8 cellular contexts compared by ENCODE assay signal in genomic region chr19:5339950-5340636, GRCh38. TPM values are rescaled to one million over a fixed set of nuclear protein-coding genes. Genes with fewer than 3 reads are reported as not detected.
DNase-seq lines count a peak whose midpoint lies in the region; ATAC-seq, FAIRE-seq and TF ChIP-seq lines count a peak whose summit lies in the region.

No MANE protein-coding gene starts in this region.

- H3K9ac ChIP-seq in mammary epithelial cell (ENCODE audit: insufficient read depth, low read length) (no peak overlapping the region), HepG2 (ENCODE audit: insufficient read depth, low read depth, low read length) (peak overlapping the region; percentile 74)

- POLR2A ChIA-PET in HepG2 (lab: Yijun Ruan, JAX), result interaction anchor here (0.6 to 1.0 kb wide), 3 partner anchors 17 to 283 kb away, joined by 3 to 4 read pairs (median 3); partner anchors contain the start of genes SAFB and SAFB2

- H3K36me3 ChIP-seq in mammary epithelial cell (ENCODE audit: insufficient read depth, low read length) (no peaks in the 10 kb centered on the region), HepG2 (replicated peaks in 1 of 2; ENCODE audit: control insufficient read depth in 1 of 2, insufficient read depth in 2 of 2, low read length in 2 of 2) (no peaks in the 10 kb centered on the region), tibial nerve (no peaks in the 10 kb centered on the region)

- H3K4me1 ChIP-seq in mammary epithelial cell (ENCODE audit: insufficient read depth, low read length) (peaks cover 7% of the 10 kb centered on the region), HepG2 (ENCODE audit: insufficient read depth, low read length) (peaks cover 49% of the 10 kb centered on the region), tibial nerve (peaks cover 0 to 33% (median 16%) of the 10 kb centered on the region in 4 donors)

- H3K9me3 ChIP-seq in mammary epithelial cell (replicated peaks; ENCODE audit: insufficient read depth, low read length) (no peaks in the 10 kb centered on the region), HepG2 (ENCODE audit: low read length) (no peaks in the 10 kb centered on the region), tibial nerve (no peaks in the 10 kb centered on the region)

- H3K27me3 ChIP-seq in mammary epithelial cell (ENCODE audit: insufficient read depth, low read length), result peaks cover 11% of the 10 kb centered on the region
- H3K27me3 ChIP-seq in HepG2 (ENCODE audit: control insufficient read depth in 1 of 2, insufficient read depth in 2 of 2, low read length in 2 of 2), result no peaks in the 10 kb centered on the region
- peaks cover 0 to 57% of the 10 kb centered on the region in 2 donors for H3K27me3 ChIP-seq in tibial nerve

- H3K4me2 ChIP-seq in mammary epithelial cell (ENCODE audit: insufficient read depth, low read depth, low read length) (peak overlapping the region; percentile 96), HepG2 (ENCODE audit: low read depth, low read length) (peak overlapping the region; percentile 83)

- intact Hi-C loops in mammary epithelial cell (cut with micrococcal nuclease), result loop anchor here (1.0 kb wide), 1 partner anchor 167 kb away; no protein-coding TSS in a partner anchor
- intact Hi-C loops in HepG2 (cut with micrococcal nuclease; ENCODE audit: unreplicated experiment), result no loop called here

- no peak for TF ChIP-seq RAD21 in HepG2 (CRISPR knock-in tag; IDR thresholded peaks at IDR 0.05)

- CTCF ChIA-PET in mammary epithelial cell (lab: Charles Lee; ENCODE audit: low non-redundant PET), result no interaction called here
- CTCF ChIA-PET in HepG2 (lab: Yijun Ruan, JAX; ENCODE audit: low intra/inter-chr PET ratio, low total read pairs), result no interaction called here

- in situ Hi-C loops in mammary epithelial cell (cut with MboI; ENCODE audit: low sequenced_read_pairs in 2 of 2) (no loop called here), HepG2 (cut with HindIII; ENCODE audit: extremely low pct_ligation_motif_present, low pct_unique_long_range_greater_than_20kb) (no loop called here)

- peak overlapping the region; percentile 75 for H2AFZ ChIP-seq in mammary epithelial cell (ENCODE audit: low read depth, low read length)
- no peak overlapping the region for H2AFZ ChIP-seq in HepG2 (ENCODE audit: low read length)

- no peak for FAIRE-seq in HepG2 (lab: Jason Lieb, UNC)

- BruUV-seq in mammary epithelial cell (replicated peaks; lab: Mats Ljungman, UMichigan) (no TSS peak), HepG2 (replicated peaks; lab: Mats Ljungman, UMichigan) (TSS peak; percentile 50)

- ATAC-seq in HepG2 (peak; percentile 56), GM18502 (IDR thresholded peaks at IDR 0.05; ENCODE audit: poor library complexity, unreplicated experiment) (no peak)

- peak overlapping the region; percentile 63 for H3K4me3 ChIP-seq in Jurkat, Clone E6-1 (ENCODE audit: low read length)
- H3K4me3 ChIP-seq in mammary epithelial cell (replicated peaks in 1 of 3; ENCODE audit: insufficient read depth in 1 of 3, low read depth in 2 of 3, low read length in 3 of 3) (peak overlapping the region; percentile 54 to 57 (median 54)), HepG2 (replicated peaks in 1 of 3; ENCODE audit: insufficient read depth in 1 of 3, low read depth in 2 of 3, low read length in 3 of 3) (peak overlapping the region; percentile 73 to 79 (median 74)), tibial nerve (peak overlapping the region; percentile 35 to 63 (median 56))

- dilution Hi-C loops in mammary epithelial cell (cut with HindIII; ENCODE audit: low sequenced_read_pairs), result loop anchor here (5.0 to 10.0 kb wide), 3 partner anchors 57 to 285 kb away; no protein-coding TSS in a partner anchor

- no peaks in the 10 kb centered on the region for H3K79me2 ChIP-seq in mammary epithelial cell (ENCODE audit: insufficient read depth, low read length)
- no peaks in the 10 kb centered on the region for H3K79me2 ChIP-seq in HepG2 (ENCODE audit: insufficient read depth, low read length)

- WGBS in mammary epithelial cell (ENCODE audit: low coverage, missing lambda C conversion rate), result no CpG with 5 or more reads among the region's 73 CpGs
- under 1% methylated on average over 19 of the region's 73 CpGs for whole genome bisulfite sequencing in HepG2 (ENCODE audit: low lambda C conversion rate)
- WGBS in tibial nerve, 2 donors, result 1% methylated on average over 10 to 36 of the region's 73 CpGs

- DNase-seq in EH (ENCODE audit: low read depth) (peak; percentile 28), mammary epithelial cell (no peak), HepG2 (ENCODE audit: low spot score) (no peak), tibial nerve (ENCODE audit: low spot score in 2 of 2) (no peak), NCI-H226 (no peak), dermis blood vessel endothelial cell (no peak)
- DNase-seq in Jurkat, Clone E6-1 (ENCODE audit: low read depth, low spot score), result no peak

- no peaks in the 10 kb centered on the region for H4K20me1 ChIP-seq in mammary epithelial cell (ENCODE audit: insufficient read depth, low read length)
- H4K20me1 ChIP-seq in HepG2 (ENCODE audit: insufficient read depth, low read length), result no peaks in the 10 kb centered on the region

- H3K27ac ChIP-seq in mammary epithelial cell (ENCODE audit: insufficient read depth, low read depth, low read length) (no peak overlapping the region), HepG2 (ENCODE audit: extremely low read length, insufficient read depth, low read length) (peak overlapping the region; percentile 40), tibial nerve (peak overlapping the region in 1 of 4 donors; percentile 50)

- no peak for TF ChIP-seq POLR2A in HepG2 (IDR thresholded peaks at IDR 0.05; ENCODE audit: insufficient read depth in 1 of 2, low read depth in 2 of 2, low read length in 2 of 2)
- no peak for TF ChIP-seq POLR2A in tibial nerve (IDR thresholded peaks at IDR 0.05)

- no peak for TF ChIP-seq EP300 in HepG2 (IDR thresholded peaks at IDR 0.05; ENCODE audit: low read depth in 2 of 2, low read length in 2 of 2)
- no peak for TF ChIP-seq EP300 in HepG2 (CRISPR knock-in tag; IDR thresholded peaks at IDR 0.05; ENCODE audit: borderline replicate concordance)
- no peak for TF ChIP-seq EP300 in tibial nerve (IDR thresholded peaks at IDR 0.05)

- TF ChIP-seq CTCF in mammary epithelial cell (conservative IDR thresholded peaks at IDR 0.05 in 1 of 2, IDR thresholded peaks at IDR 0.05 in 1 of 2; ENCODE audit: extremely low read depth in 1 of 2, insufficient read depth in 1 of 2, low read depth in 1 of 2, low read length in 2 of 2), result no peak
- peak; percentile 25 for TF ChIP-seq CTCF in HepG2 (CRISPR knock-in tag; IDR thresholded peaks at IDR 0.05)
- TF ChIP-seq CTCF in tibial nerve (IDR thresholded peaks at IDR 0.05), result peak in 1 of 5 experiments; percentile 17

TF ChIP-seq in HepG2, 621 proteins besides CTCF, POLR2A, EP300 and RAD21 (continues in another document):
- TF ChIP-seq ATF7-NPFF (CRISPR knock-in tag; IDR thresholded peaks at IDR 0.05; ENCODE audit: low read depth), result no peak
- TF ChIP-seq HMGXB4 (CRISPR knock-in tag; IDR thresholded peaks at IDR 0.05; ENCODE audit: borderline replicate concordance in 1 of 2, low read depth in 1 of 2), result 0 out of 4 replicates have a peak, but pooled peaks of 1 of the 2 experiments have one; percentile 8
- no peak for TF ChIP-seq RBM22 (optimal IDR thresholded peaks at IDR 0.05; ENCODE audit: low read length)

RNA-seq across cellular contexts. Expression of gene PTPRS, which starts 0.5 kb away (rescaled TPM):
- polyA plus RNA-seq in Jurkat, Clone E6-1 (2012; ENCODE audit: insufficient read depth, insufficient read length), result 47.6 TPM
- total RNA-seq in mammary epithelial cell, result 10 to 100 TPM; 32.2 to 93.4 TPM
- polyA plus RNA-seq in mammary epithelial cell, result 8.0 TPM
- polyA minus RNA-seq in mammary epithelial cell, result 22.9 TPM
- 21.3 and 32.7 TPM in 2 replicates for total RNA-seq in HepG2 (2016; rRNA removed; fragmentation: Illumina TruSeq; extraction: Trizol)
- 8.8 and 10.2 TPM in 2 replicates for total RNA-seq in HepG2 (2016; cell fraction: cytosol; rRNA removed; fragmentation: Illumina TruSeq; extraction: Trizol; ENCODE audit: low read depth)
- 17.7 and 32.1 TPM in 2 replicates for total RNA-seq in HepG2 (2016; cell fraction: insoluble cytoplasmic fraction; rRNA removed; fragmentation: Illumina TruSeq; extraction: Trizol)
- 21.8 and 23.0 TPM in 2 replicates for total RNA-seq in HepG2 (2016; cell fraction: membrane; rRNA removed; fragmentation: Illumina TruSeq; extraction: Trizol)
- 57.4 and 62.6 TPM in 2 replicates for total RNA-seq in HepG2 (2016; cell fraction: nucleus; rRNA removed; fragmentation: Illumina TruSeq; extraction: Trizol)
- polyA plus RNA-seq in HepG2 (2011; rRNA removed), result 43.9 and 63.5 TPM in 2 replicates
- 36.8 and 40.6 TPM in 2 replicates for polyA plus RNA-seq in HepG2 (2011; cell fraction: cytosol; rRNA removed)
- polyA plus RNA-seq in HepG2 (2011; cell fraction: nucleus; rRNA removed), result 194 and 221 TPM in 2 replicates
- 24.6 and 49.4 TPM in 2 replicates for polyA plus RNA-seq in HepG2 (2012)
- 4.6 and 4.7 TPM in 2 replicates for polyA plus RNA-seq in HepG2 (2016; cell fraction: cytosol; fragmentation: Illumina TruSeq; extraction: Trizol; ENCODE audit: low read depth)
- 8.4 and 10.5 TPM in 2 replicates for polyA plus RNA-seq in HepG2 (2016; cell fraction: insoluble cytoplasmic fraction; fragmentation: Illumina TruSeq; extraction: Trizol; ENCODE audit: low read depth)
- 5.1 and 5.2 TPM in 2 replicates for polyA plus RNA-seq in HepG2 (2016; cell fraction: membrane; fragmentation: Illumina TruSeq; extraction: Trizol; ENCODE audit: low read depth)
- 68.7 and 77.5 TPM in 2 replicates for polyA plus RNA-seq in HepG2 (2016; cell fraction: nucleus; fragmentation: Illumina TruSeq; extraction: Trizol; ENCODE audit: insufficient read depth, low read depth)
- polyA minus RNA-seq in HepG2 (2011; rRNA and poly(A)+ RNA removed; ENCODE audit: low replicate concordance), result 65.7 and 175 TPM in 2 replicates
- polyA minus RNA-seq in HepG2 (2011; cell fraction: cytosol; rRNA and poly(A)+ RNA removed), result 79.6 and 103 TPM in 2 replicates
- 55.6 and 71.9 TPM in 2 replicates for polyA minus RNA-seq in HepG2 (2011; cell fraction: nucleus; rRNA and poly(A)+ RNA removed)
- total RNA-seq in tibial nerve, result 100 to 1,000 TPM; 446 to 795 (median 529) TPM
- 17.5 and 26.2 TPM in 2 replicates for total RNA-seq in dermis blood vessel endothelial cell

Comparison
In these comparisons a context has a peak if more than half of its experiments do, and no peak if none do; other contexts are left out.
1. RNA of gene PTPRS, which starts 0.5 kb away (total RNA-seq): 446 to 795 TPM in tibial nerve; 32.2 to 93.4 TPM in mammary epithelial cell, 8.8 to 62.6 TPM in HepG2 and 17.5 to 26.2 TPM in dermis blood vessel endothelial cell; every median in the first group is over 4 times any median in the second.
2. Peak in every context shown above with its lines, with median percentiles within 50 percentile points of each other: H3K4me3 ChIP-seq.